In the genomic region with DNA sequence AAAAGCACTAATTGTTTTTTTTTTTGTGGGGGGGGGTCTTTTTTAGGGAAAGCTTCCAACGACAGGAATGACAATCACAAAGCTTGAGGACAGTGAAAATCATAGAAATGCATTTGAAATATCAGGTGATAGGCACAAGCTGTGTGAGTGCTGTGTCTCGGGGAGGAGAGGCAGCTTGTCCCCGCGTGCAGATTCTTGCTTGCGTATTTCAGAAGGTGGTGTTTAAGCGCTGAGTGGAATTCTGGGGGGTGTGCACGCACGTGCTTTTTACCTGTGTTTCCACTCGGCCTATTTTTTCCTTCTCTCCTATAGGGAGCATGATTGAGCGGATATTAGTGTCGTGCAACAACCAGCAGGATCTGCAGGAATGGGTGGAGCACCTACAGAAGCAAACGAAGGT, we compare ENCODE assay signal across 14 cellular contexts. TPM values are rescaled to one million over a fixed set of nuclear protein-coding genes. Genes with fewer than 3 reads are reported as not detected.
DNase-seq lines count a peak whose midpoint lies in the region; ATAC-seq and TF ChIP-seq lines count a peak whose summit lies in the region.
"Had no signal": no experiment of that assay in that cellular context is flagged by ENCODE, and none has a peak within 500 bp of the region (broad histone marks: within the 10 kb centered on the region; RNA-seq: fewer than 3 reads in every experiment).

No MANE protein-coding gene starts in this region.

- H3K4me3 ChIP-seq in right cardiac atrium (ENCODE audit: low read length) = no peak overlapping the region
- no peak overlapping the region for H3K4me3 ChIP-seq in dorsolateral prefrontal cortex
- H3K4me3 ChIP-seq in psoas muscle = no peak overlapping the region
- no peak overlapping the region for H3K4me3 ChIP-seq in upper lobe of right lung

- DNase-seq in right cardiac atrium (no peak), Right ventricle myocardium superior (no peak), dorsolateral prefrontal cortex (no peak), psoas muscle (no peak), upper lobe of right lung (no peak), DMS79 (lab: John Stamatoyannopoulos, UW) (no peak)
- no peak for DNase-seq in activated CD8-positive, alpha-beta memory T cell treated with anti-CD3 and anti-CD28 coated beads, Interleukin-2, amount 50 U/mL, for 4 hours
- DNase-seq: Caco-2, NCI-H1417, NCI-H1930, NCI-H2171 treated with DMSO at 0.1 percent for 48 hours, NCI-H510A had no signal

- H3K36me3 ChIP-seq in psoas muscle (ENCODE audit: insufficient read depth in 1 of 2, low read depth in 1 of 2) (peaks cover 4 to 76% of the 10 kb centered on the region in 2 donors), upper lobe of right lung (peaks cover 88% of the 10 kb centered on the region)

- 69% methylated on average over 12 of the region's 12 CpGs for WGBS in right cardiac atrium
- 87 to 89% (median 88%) methylated on average over 12 of the region's 12 CpGs for WGBS in psoas muscle, 3 donors

- ATAC-seq in right cardiac atrium (no peak), Right ventricle myocardium superior (ENCODE audit: poor library complexity) (no peak), psoas muscle (no peak), upper lobe of right lung (no peak), GM18858 (IDR thresholded peaks at IDR 0.05; ENCODE audit: unreplicated experiment) (no peak)
- ATAC-seq: Panc1 had no signal

- H3K4me1 ChIP-seq in right cardiac atrium (ENCODE audit: control insufficient read depth, insufficient read depth, low read length) (peaks cover 4% of the 10 kb centered on the region), psoas muscle (peaks cover 54% of the 10 kb centered on the region), upper lobe of right lung (peaks cover 5% of the 10 kb centered on the region)
- H3K4me1 ChIP-seq: Caco-2 had no signal

- intact Hi-C loops in right cardiac atrium (cut with DNase I) (no loop called here), Right ventricle myocardium superior (cut with DNase I) (no loop called here), dorsolateral prefrontal cortex (cut with DNase I) (loop anchor here (5.0 to 10.0 kb wide), 2 partner anchors 58 to 125 kb away; no protein-coding TSS in a partner anchor), psoas muscle (cut with DNase I) (no loop called here), upper lobe of right lung (cut with DNase I) (no loop called here)

- H3K27ac ChIP-seq in right cardiac atrium (ENCODE audit: low read length) (peak overlapping the region; percentile 79), dorsolateral prefrontal cortex (peak overlapping the region in 49 of 59 donors; percentile 5 to 92 (median 74)), psoas muscle (peak overlapping the region; percentile 88), upper lobe of right lung (no peak overlapping the region)

- TF ChIP-seq CTCF in dorsolateral prefrontal cortex (IDR thresholded peaks at IDR 0.05 in 54 of 56, conservative IDR thresholded peaks at IDR 0.05 in 2 of 56; ENCODE audit: low read depth in 1 of 56, partially characterized antibody in 56 of 56) (no peak), psoas muscle (IDR thresholded peaks at IDR 0.05) (no peak), upper lobe of right lung (IDR thresholded peaks at IDR 0.05) (no peak)

- H3K9me3 ChIP-seq in right cardiac atrium (ENCODE audit: control insufficient read depth, low read length) (no peaks in the 10 kb centered on the region), psoas muscle (no peaks in the 10 kb centered on the region), upper lobe of right lung (no peaks in the 10 kb centered on the region)
- H3K9me3 ChIP-seq: Caco-2 had no signal

- H3K27me3 ChIP-seq in right cardiac atrium (ENCODE audit: control insufficient read depth, insufficient read depth) (no peaks in the 10 kb centered on the region), dorsolateral prefrontal cortex (no peaks in the 10 kb centered on the region), psoas muscle (ENCODE audit: insufficient read depth in 3 of 3, low read length in 2 of 3) (no peaks in the 10 kb centered on the region), upper lobe of right lung (no peaks in the 10 kb centered on the region)

RNA-seq across cellular contexts. Expression of a gene that starts 40.2 kb away (rescaled TPM):
- under 1 TPM in 1 of 4 donors, not detected in 3; 0.48 TPM for total RNA-seq in right cardiac atrium
- 0.25 TPM for polyA plus RNA-seq in right cardiac atrium
- not detected for total RNA-seq in Right ventricle myocardium superior
- total RNA-seq in dorsolateral prefrontal cortex = 10 to 100 TPM in 32 of 120 experiments, 1 to 10 TPM in 88; 1.6 to 21.5 (median 7.5) TPM
- 1 to 10 TPM in 1 of 4 donors, under 1 TPM in 2, not detected in 1; 0.32 to 1.2 (median 0.64) TPM for total RNA-seq in psoas muscle
- under 1 TPM in 2 of 3 donors, not detected in 1; 0.14 to 0.38 TPM for polyA plus RNA-seq in psoas muscle
- 0.81 TPM for total RNA-seq in upper lobe of right lung
- total RNA-seq: Caco-2 had no signal

Comparison
In these comparisons a context has a peak if more than half of its experiments do, and no peak if none do; other contexts are left out.
1. intact Hi-C loops: an anchor here in dorsolateral prefrontal cortex (5.0 to 10.0 kb wide); none called in right cardiac atrium, Right ventricle myocardium superior, psoas muscle and upper lobe of right lung.